In the genomic region with DNA sequence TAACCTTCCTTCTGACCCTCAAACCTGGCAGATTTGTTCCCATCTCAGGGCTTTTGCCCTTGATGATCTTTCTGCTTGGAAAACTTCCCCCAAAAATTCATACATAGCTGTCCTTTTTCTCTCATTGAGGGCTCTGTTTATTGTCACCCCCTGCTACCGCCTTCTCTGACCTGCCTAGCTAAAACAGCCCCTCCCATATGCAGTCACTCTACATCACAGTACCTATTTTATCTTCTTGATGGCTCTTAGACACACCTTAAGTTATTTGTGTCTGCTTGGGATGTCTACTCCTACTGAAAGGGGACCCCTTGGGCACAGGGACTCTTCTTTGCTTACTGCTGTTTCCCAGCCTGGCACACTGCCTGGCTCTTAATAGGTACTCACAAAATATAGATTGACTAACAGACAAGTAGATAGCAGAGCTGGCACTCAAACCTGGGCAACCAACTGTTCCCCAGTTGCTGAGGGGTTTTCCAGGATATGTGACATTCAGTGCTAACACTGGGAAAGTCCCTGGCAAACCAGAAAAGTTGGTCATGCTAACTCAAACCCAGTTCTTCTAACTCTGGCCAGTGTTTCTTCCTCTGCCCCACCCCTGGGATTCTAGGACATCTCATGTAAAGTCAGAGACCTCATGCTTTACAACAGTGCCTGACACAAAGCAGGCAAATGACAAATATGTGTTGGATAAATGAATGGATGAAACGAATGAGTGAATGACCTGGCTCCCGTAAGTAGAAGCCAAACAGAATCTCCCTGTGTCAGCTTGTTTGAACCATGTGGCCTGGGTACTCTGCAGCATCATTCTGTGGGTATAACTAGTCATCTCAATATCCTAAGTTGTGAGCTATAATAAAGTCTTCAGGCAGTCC, we compare ENCODE assay signal across 14 cellular contexts. TPM values are rescaled to one million over a fixed set of nuclear protein-coding genes. Genes with fewer than 3 reads are reported as not detected.
DNase-seq lines count a peak whose midpoint lies in the region; ATAC-seq and TF ChIP-seq lines count a peak whose summit lies in the region.
"Had no signal": no experiment of that assay in that cellular context is flagged by ENCODE, and none has a peak within 500 bp of the region (broad histone marks: within the 10 kb centered on the region; RNA-seq: fewer than 3 reads in every experiment).

No MANE protein-coding gene starts in this region.

- no peak overlapping the region for H3K27ac ChIP-seq in right atrium auricular region
- H3K27ac ChIP-seq: colonic mucosa, RWPE1, upper lobe of left lung had no signal

- TF ChIP-seq CTCF in right atrium auricular region (IDR thresholded peaks at IDR 0.05), result no peak

- no peak overlapping the region for H3K4me3 ChIP-seq in right atrium auricular region
- H3K4me3 ChIP-seq: colonic mucosa, upper lobe of left lung had no signal

- no peaks in the 10 kb centered on the region for H3K36me3 ChIP-seq in right atrium auricular region
- H3K36me3 ChIP-seq: colonic mucosa, upper lobe of left lung had no signal

- DNase-seq in kidney glomerular epithelial cell (lab: John Stamatoyannopoulos, UW) (peak; percentile 50), HuH-7.5 (ENCODE audit: low spot score) (no peak), right atrium auricular region (ENCODE audit: low spot score) (no peak), SHP77 (lab: John Stamatoyannopoulos, UW) (no peak), NCI-H446 (lab: John Stamatoyannopoulos, UW) (no peak)
- DNase-seq: colonic mucosa; NCI-H1417 treated with DMSO at 0.1 percent for 48 hours; stimulated activated CD4-positive, alpha-beta T cell treated with anti-CD3 and anti-CD28 coated beads, Interleukin-2, amount 100 ng/mL, for 48 hours; upper lobe of left lung had no signal

- no peaks in the 10 kb centered on the region for H3K9me3 ChIP-seq in right atrium auricular region
- H3K9me3 ChIP-seq: colonic mucosa, upper lobe of left lung had no signal

- H3K4me1 ChIP-seq in right atrium auricular region, result no peaks in the 10 kb centered on the region
- H3K4me1 ChIP-seq: colonic mucosa had no signal

- ATAC-seq in GM18868 (IDR thresholded peaks at IDR 0.05; ENCODE audit: unreplicated experiment), result peak; percentile 87
- ATAC-seq in GM21619 (IDR thresholded peaks at IDR 0.05; ENCODE audit: unreplicated experiment), result peak; percentile 71
- peak; percentile 77 for ATAC-seq in HG03469 (IDR thresholded peaks at IDR 0.05; ENCODE audit: unreplicated experiment)
- ATAC-seq: HCT116 had no signal

- no peaks in the 10 kb centered on the region for H3K27me3 ChIP-seq in right atrium auricular region
- H3K27me3 ChIP-seq: colonic mucosa, upper lobe of left lung had no signal

RNA-seq across cellular contexts. Expression of gene FJX1, which starts 19.8 kb away (rescaled TPM):
- 1 to 10 TPM; 1.9 to 3.9 TPM for total RNA-seq in right atrium auricular region
